In the genomic region with DNA sequence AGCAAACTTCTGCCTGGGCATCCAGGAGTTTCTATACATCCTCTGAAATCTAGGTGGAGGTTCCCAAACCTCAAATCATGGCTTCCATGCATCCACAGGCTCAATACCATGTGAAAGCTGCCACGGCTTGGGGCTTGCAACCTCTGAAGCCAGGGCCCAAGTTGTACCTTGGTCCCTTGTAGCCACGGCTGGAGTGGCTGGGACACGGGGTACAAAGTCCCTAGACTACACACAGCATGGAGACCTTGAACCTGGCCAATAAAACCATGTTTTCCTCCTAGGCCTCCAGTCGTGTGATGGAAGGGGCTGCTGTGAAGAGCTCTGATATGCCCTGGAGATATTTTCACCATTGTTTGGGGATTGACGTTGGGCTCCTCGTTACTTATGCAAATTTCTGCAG, we compare ENCODE assay signal across 29 cellular contexts. TPM values are rescaled to one million over a fixed set of nuclear protein-coding genes. Genes with fewer than 3 reads are reported as not detected.
"Had no signal": no experiment of that assay in that cellular context is flagged by ENCODE, and none has a peak within 500 bp of the region (broad histone marks: within the 10 kb centered on the region; RNA-seq: fewer than 3 reads in every experiment).

No MANE protein-coding gene starts in this region.

- DNase-seq: colonic mucosa; cortex of kidney; dermis blood vessel endothelial cell; dorsolateral prefrontal cortex; effector CD4-positive, alpha-beta T cell; effector CD8-positive, alpha-beta T cell; effector memory CD4-positive, alpha-beta T cell; effector memory CD8-positive, alpha-beta T cell; endodermal cell; erythroblast; esophagus squamous epithelium; foreskin fibroblast; foreskin keratinocyte; foreskin melanocyte; gastrocnemius medialis; glutamatergic neuron; head of caudate nucleus; heart right ventricle had no signal

- H3K36me3 ChIP-seq: colonic mucosa, esophagus muscularis mucosa, esophagus squamous epithelium, gastrocnemius medialis, gastroesophageal sphincter, heart left ventricle, heart right ventricle had no signal

- H3K4me3 ChIP-seq: colonic mucosa, coronary artery, dorsolateral prefrontal cortex, esophagus muscularis mucosa, esophagus squamous epithelium, gastrocnemius medialis, gastroesophageal sphincter, heart left ventricle, heart right ventricle had no signal

- ATAC-seq: effector memory CD8-positive, alpha-beta T cell; esophagus mucosa; foreskin keratinocyte; gastrocnemius medialis; gastroesophageal sphincter; heart left ventricle; heart right ventricle had no signal

- FAIRE-seq: colon, endometrium, endothelial cell of umbilical vein, frontal cortex had no signal

- H3K9me3 ChIP-seq: colonic mucosa, esophagus muscularis mucosa, esophagus squamous epithelium, gastrocnemius medialis had no signal

- H3K27ac ChIP-seq: colonic mucosa, coronary artery, dorsolateral prefrontal cortex, epithelial cell of prostate, esophagus muscularis mucosa, esophagus squamous epithelium, foreskin keratinocyte, gastrocnemius medialis, gastroesophageal sphincter, heart left ventricle, heart right ventricle had no signal

- H3K27me3 ChIP-seq: colonic mucosa, dorsolateral prefrontal cortex, esophagus muscularis mucosa, esophagus squamous epithelium, foreskin keratinocyte, gastrocnemius medialis, gastroesophageal sphincter, heart left ventricle, heart right ventricle had no signal

- H3K4me1 ChIP-seq: colonic mucosa, esophagus muscularis mucosa, esophagus squamous epithelium, foreskin keratinocyte, gastrocnemius medialis, gastroesophageal sphincter, heart left ventricle, heart right ventricle had no signal

RNA-seq across cellular contexts. Expression of gene GALNT13, which starts 43.4 kb away (rescaled TPM):
- total RNA-seq: endothelial cell of umbilical vein, foreskin keratinocyte had no signal
- polyA plus RNA-seq: fibroblast of lung, foreskin keratinocyte had no signal
